ENCODE assay signal across 18 cellular contexts in genomic region chr6:160080097-160080496, GRCh38. TPM values are rescaled to one million over a fixed set of nuclear protein-coding genes. Genes with fewer than 3 reads are reported as not detected.
A peak's percentile ranks its signal among the peaks of the same experiment; 100 is the strongest.
DNase-seq lines count a peak whose midpoint lies in the region; ATAC-seq and TF ChIP-seq lines count a peak whose summit lies in the region.
"Had no signal": no experiment of that assay in that cellular context is flagged by ENCODE, and none has a peak within 500 bp of the region (broad histone marks: within the 10 kb centered on the region; RNA-seq: fewer than 3 reads in every experiment).

No MANE protein-coding gene starts in this region.

- 95 to 100% methylated on average over 1 to 3 of the region's 17 CpGs for WGBS in gastroesophageal sphincter (ENCODE audit: low coverage in 1 of 2), 2 donors

- no peak for TF ChIP-seq CTCF in MCF 10A (IDR thresholded peaks at IDR 0.05; ENCODE audit: unreplicated experiment)
- TF ChIP-seq CTCF in breast epithelium (IDR thresholded peaks at IDR 0.05), result no peak
- TF ChIP-seq CTCF in endothelial cell (IDR thresholded peaks at IDR 0.05; ENCODE audit: unreplicated experiment), result no peak
- no peak for TF ChIP-seq CTCF in osteocyte (IDR thresholded peaks at IDR 0.05)
- no peak for TF ChIP-seq CTCF in gastroesophageal sphincter (IDR thresholded peaks at IDR 0.05)

- no peaks in the 10 kb centered on the region for H3K9me3 ChIP-seq in breast epithelium
- no peaks in the 10 kb centered on the region for H3K9me3 ChIP-seq in gastroesophageal sphincter

- TF ChIP-seq EP300 in gastroesophageal sphincter (IDR thresholded peaks at IDR 0.05), result no peak

- H3K36me3 ChIP-seq in breast epithelium, result peaks cover 5% of the 10 kb centered on the region
- H3K36me3 ChIP-seq in gastroesophageal sphincter, result peaks cover 0 to 100% of the 10 kb centered on the region in 2 donors

- H3K27ac ChIP-seq in breast epithelium (no peak overlapping the region), gastroesophageal sphincter (no peak overlapping the region)
- H3K27ac ChIP-seq: BLaER1 treated with 17β-estradiol and CSF1 and Interleukin-3, amounts not matched to agents 10 nM and 100 nM had no signal

- no peaks in the 10 kb centered on the region for H3K4me1 ChIP-seq in breast epithelium
- H3K4me1 ChIP-seq in gastroesophageal sphincter, result no peaks in the 10 kb centered on the region

- H3K4me3 ChIP-seq in breast epithelium, result no peak overlapping the region
- no peak overlapping the region for H3K4me3 ChIP-seq in gastroesophageal sphincter
- H3K4me3 ChIP-seq: BLaER1 treated with 17β-estradiol and CSF1 and Interleukin-3, amounts not matched to agents 10 nM and 100 nM had no signal

- ATAC-seq in left ventricle myocardium superior (no peak), gastroesophageal sphincter (no peak)
- ATAC-seq: CD8-positive, alpha-beta T cell had no signal

- H3K4me3 Mint-ChIP-seq in MCF 10A (ENCODE audit: unreplicated experiment) (no peak overlapping the region), endothelial cell (ENCODE audit: unreplicated experiment) (peak overlapping the region; percentile 47), osteocyte (ENCODE audit: unreplicated experiment) (no peak overlapping the region)
- H3K4me3 Mint-ChIP-seq: B cell; CD8-positive, alpha-beta T cell; H9 had no signal

- H3K4me1 Mint-ChIP-seq in MCF 10A (ENCODE audit: insufficient read depth, unreplicated experiment) (no peaks in the 10 kb centered on the region), endothelial cell (ENCODE audit: unreplicated experiment) (no peaks in the 10 kb centered on the region), osteocyte (ENCODE audit: unreplicated experiment) (no peaks in the 10 kb centered on the region)
- H3K4me1 Mint-ChIP-seq: B cell had no signal

- CTCF ChIA-PET in MCF 10A (lab: Yijun Ruan, JAX), result interaction anchor here (1.2 to 1.7 kb wide), 2 partner anchors 8 to 11 kb away, joined by 3 to 10 read pairs; no protein-coding TSS in a partner anchor

- no peak for DNase-seq in MCF 10A (ENCODE audit: unreplicated experiment)
- no peak for DNase-seq in breast epithelium (ENCODE audit: low spot score in 2 of 2)
- no peak for DNase-seq in endothelial cell (ENCODE audit: low spot score)
- peak; percentile 73 for DNase-seq in osteocyte (ENCODE audit: extremely low spot score, unreplicated experiment)
- no peak for DNase-seq in left ventricle myocardium superior
- DNase-seq in NCI-H69 (lab: John Stamatoyannopoulos, UW), result no peak
- DNase-seq: 8988T; CD8-positive, alpha-beta T cell; DMS 273 treated with DMSO at 0.1 percent for 48 hours; DMS53; DND-41; EL; GOT3; H9 had no signal

- H3K27me3 ChIP-seq in breast epithelium (no peaks in the 10 kb centered on the region), gastroesophageal sphincter (no peaks in the 10 kb centered on the region)
- H3K27me3 ChIP-seq: BLaER1 treated with 17β-estradiol and CSF1 and Interleukin-3, amounts not matched to agents 10 nM and 100 nM had no signal

- peak overlapping the region; percentile 44 for H3K27ac Mint-ChIP-seq in MCF 10A (ENCODE audit: low read depth, unreplicated experiment)
- H3K27ac Mint-ChIP-seq in endothelial cell (ENCODE audit: unreplicated experiment), result no peak overlapping the region
- H3K27ac Mint-ChIP-seq in osteocyte (ENCODE audit: unreplicated experiment), result no peak overlapping the region
- H3K27ac Mint-ChIP-seq: B cell; CD8-positive, alpha-beta T cell; H9 had no signal

- no peaks in the 10 kb centered on the region for H3K9me3 Mint-ChIP-seq in MCF 10A (ENCODE audit: unreplicated experiment)
- no peaks in the 10 kb centered on the region for H3K9me3 Mint-ChIP-seq in endothelial cell (ENCODE audit: unreplicated experiment)
- H3K9me3 Mint-ChIP-seq in osteocyte (ENCODE audit: unreplicated experiment), result no peaks in the 10 kb centered on the region
- H3K9me3 Mint-ChIP-seq: CD8-positive, alpha-beta T cell had no signal

- H3K27me3 Mint-ChIP-seq in MCF 10A (ENCODE audit: insufficient read depth, unreplicated experiment) (no peaks in the 10 kb centered on the region), endothelial cell (ENCODE audit: unreplicated experiment) (peaks cover 3% of the 10 kb centered on the region), osteocyte (ENCODE audit: unreplicated experiment) (no peaks in the 10 kb centered on the region)
- H3K27me3 Mint-ChIP-seq: B cell had no signal

- H3K36me3 Mint-ChIP-seq in MCF 10A (ENCODE audit: insufficient read depth, unreplicated experiment) (peaks cover 92% of the 10 kb centered on the region), endothelial cell (ENCODE audit: low read depth, unreplicated experiment) (peaks cover 51% of the 10 kb centered on the region), osteocyte (ENCODE audit: unreplicated experiment) (peaks cover 63% of the 10 kb centered on the region)

- POLR2A ChIA-PET in MCF 10A (lab: Yijun Ruan, JAX), result no interaction called here

- no peak for TF ChIP-seq POLR2A in breast epithelium (IDR thresholded peaks at IDR 0.05)
- TF ChIP-seq POLR2A in gastroesophageal sphincter (IDR thresholded peaks at IDR 0.05), result no peak

- BruUV-seq in MCF 10A (replicated peaks; lab: Mats Ljungman, UMichigan), result no TSS peak

- intact Hi-C loops in MCF 10A (cut with micrococcal nuclease) (no loop called here), breast epithelium (cut with DNase I; ENCODE audit: low total_unique reads) (no loop called here), left ventricle myocardium superior (cut with micrococcal nuclease) (no loop called here)

RNA-seq across cellular contexts. Expression of gene SLC22A1, which starts 41.5 kb away (rescaled TPM):
- total RNA-seq in MCF 10A (2022) (0.86 and 1.4 TPM in 2 replicates), breast epithelium (1 to 10 TPM in 2 of 3 donors, under 1 TPM in 1; 0.98 to 3.2 (median 1.3) TPM), endothelial cell (ENCODE audit: unreplicated experiment) (2.7 TPM), osteocyte (1.0 and 1.5 TPM in 2 replicates), left ventricle myocardium superior (0.17 TPM), gastroesophageal sphincter (under 1 TPM in 3 of 4 donors, not detected in 1; 0.35 to 0.67 (median 0.58) TPM)
- total RNA-seq: G401 had no signal
